37 cellular contexts compared by ENCODE assay signal in the genomic region with DNA sequence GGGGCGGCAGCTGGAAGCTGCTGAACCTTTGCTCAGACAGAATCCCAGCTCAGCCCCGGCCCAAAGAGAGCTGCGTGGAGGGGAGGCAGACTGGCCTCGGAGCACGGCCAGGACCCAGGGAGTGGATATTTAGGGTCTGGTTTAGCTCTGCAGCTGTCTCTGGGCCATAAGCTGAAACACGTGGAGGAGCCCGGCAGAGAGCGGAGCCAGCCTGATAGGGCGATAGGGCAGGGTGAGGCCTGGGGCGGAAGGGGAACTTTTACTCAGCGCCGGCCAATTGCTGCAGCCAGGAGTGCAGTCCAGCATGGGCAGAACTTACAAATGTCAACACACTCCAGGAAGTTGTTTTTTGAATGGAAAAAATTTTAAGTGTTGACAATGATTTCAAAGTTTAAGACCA. TPM values are rescaled to one million over a fixed set of nuclear protein-coding genes. Genes with fewer than 3 reads are reported as not detected.
"Had no signal": no experiment of that assay in that cellular context is flagged by ENCODE, and none has a peak within 500 bp of the region (broad histone marks: within the 10 kb centered on the region; RNA-seq: fewer than 3 reads in every experiment).

No MANE protein-coding gene starts in this region.

- H3K27me3 ChIP-seq: ascending aorta, cardiac muscle cell had no signal

- H3K4me1 Mint-ChIP-seq: activated B cell treated with CpG ODN at 0.5 μM for 24 hours; activated naive CD4-positive, alpha-beta T cell treated with anti-CD3 and anti-CD28 coated beads, Interleukin-2, amount 10 ng/mL, durations not matched to agents 7 days and 5 days; activated T-helper 17 cell treated with anti-CD3 and anti-CD28 coated beads, Interleukin-2, amount 50 U/mL, for 72 hours; central memory CD8-positive, alpha-beta T cell had no signal

- H3K4me3 Mint-ChIP-seq: activated B cell treated with CpG ODN at 0.5 μM for 24 hours; activated CD8-positive, alpha-beta T cell treated with anti-CD3 and anti-CD28 coated beads for 36 hours; activated naive CD4-positive, alpha-beta T cell treated with anti-CD3 and anti-CD28 coated beads, Interleukin-2, amount 10 ng/mL, durations not matched to agents 7 days and 5 days; activated naive CD8-positive, alpha-beta T cell treated with anti-CD3 and anti-CD28 coated beads, Interleukin-2, amount 10 ng/mL, durations not matched to agents 7 days and 5 days; activated T-cell treated with anti-CD3 and anti-CD28 coated beads, Interleukin-2, amount 50 U/mL, for 4 hours; activated T-helper 17 cell treated with anti-CD3 and anti-CD28 coated beads, Interleukin-2, amount 50 U/mL, for 72 hours; central memory CD8-positive, alpha-beta T cell; dendritic cell treated with granulocyte-macrophage colony-stimulating factor and Interleukin-4, amounts not matched to agents 40 ng/mL and 50 ng/mL, for 4 days; effector memory CD8-positive, alpha-beta T cell; T-helper 17 cell; T-helper 2 cell treated with Interferon-gamma antibody and Interleukin-4, amounts not matched to agents 5 μg/mL and 100 μg/mL, for 36 hours had no signal

- DNase-seq: activated B cell treated with CpG ODN at 0.5 μM for 24 hours; activated CD4-positive, alpha-beta T cell treated with anti-CD3 and anti-CD28 coated beads for 48 hours; activated CD4-positive, alpha-beta T cell treated with anti-CD3 and anti-CD28 coated beads, Interleukin-2, amount 50 U/mL, for 1 hour; activated CD4-positive, alpha-beta T cell treated with anti-CD3 and anti-CD28 coated beads, Interleukin-2, amount 50 U/mL, for 48 hours; activated CD8-positive, alpha-beta memory T cell treated with anti-CD3 and anti-CD28 coated beads for 24 hours; activated CD8-positive, alpha-beta T cell treated with anti-CD3 and anti-CD28 coated beads for 36 hours; activated effector memory CD4-positive, alpha-beta T cell treated with Interleukin-2 at 50 U/mL for 16 hours; activated gamma-delta T cell treated with Interleukin-2 at 50 U/mL for 16 hours; activated naive CD4-positive, alpha-beta T cell treated with anti-CD3 and anti-CD28 coated beads, Interleukin-2, amount 10 ng/mL, durations not matched to agents 7 days and 5 days; activated naive CD8-positive, alpha-beta T cell treated with anti-CD3 and anti-CD28 coated beads, Interleukin-2, amount 10 ng/mL, durations not matched to agents 7 days and 5 days; activated T-cell treated with anti-CD3 and anti-CD28 coated beads, Interleukin-2, amount 50 U/mL, for 4 hours; dorsolateral prefrontal cortex; effector CD4-positive, alpha-beta T cell; effector memory CD8-positive, alpha-beta T cell; esophagus squamous epithelium; foreskin melanocyte; T-helper 1 cell; T-helper 17 cell; T1000; WERI-Rb-1 had no signal

- H3K36me3 Mint-ChIP-seq: activated naive CD4-positive, alpha-beta T cell treated with anti-CD3 and anti-CD28 coated beads, Interleukin-2, amount 10 ng/mL, durations not matched to agents 7 days and 5 days; activated naive CD4-positive, alpha-beta T cell treated with anti-CD3 and anti-CD28 coated beads, Interleukin-2, amount 50 U/mL, for 72 hours; activated naive CD8-positive, alpha-beta T cell treated with anti-CD3 and anti-CD28 coated beads, Interleukin-2, amount 10 ng/mL, durations not matched to agents 7 days and 5 days had no signal

- H3K27ac ChIP-seq: ascending aorta, breast epithelium, cardiac muscle cell, coronary artery, dorsolateral prefrontal cortex, epithelial cell of prostate, esophagus squamous epithelium, gastroesophageal sphincter, WERI-Rb-1 had no signal

- H3K4me1 ChIP-seq: ascending aorta, breast epithelium, esophagus squamous epithelium, gastroesophageal sphincter had no signal

- H3K36me3 ChIP-seq: ascending aorta, breast epithelium, cardiac muscle cell, esophagus squamous epithelium, gastroesophageal sphincter, WERI-Rb-1 had no signal

- H3K9me3 Mint-ChIP-seq: central memory CD8-positive, alpha-beta T cell; dendritic cell treated with granulocyte-macrophage colony-stimulating factor and Interleukin-4, amounts not matched to agents 40 ng/mL and 50 ng/mL, for 4 days; effector memory CD8-positive, alpha-beta T cell had no signal

- ATAC-seq: activated CD4-positive, CD25-positive, alpha-beta regulatory T cell treated with anti-CD3 and anti-CD28 coated beads, Interleukin-2, amount 50 U/mL, for 24 hours; activated CD8-positive, alpha-beta T cell treated with anti-CD3 and anti-CD28 coated beads for 36 hours; activated naive CD4-positive, alpha-beta T cell treated with anti-CD3 and anti-CD28 coated beads, Interleukin-2, amount 50 U/mL, for 72 hours; activated T-cell treated with anti-CD3 and anti-CD28 coated beads, Interleukin-2, amount 50 U/mL, for 4 hours; activated T-helper 17 cell treated with anti-CD3 and anti-CD28 coated beads, Interleukin-2, amount 50 U/mL, for 72 hours; effector memory CD8-positive, alpha-beta T cell; gastroesophageal sphincter; T-helper 17 cell had no signal

- H3K4me3 ChIP-seq: ascending aorta, breast epithelium, cardiac muscle cell, coronary artery, dorsolateral prefrontal cortex, esophagus squamous epithelium, gastroesophageal sphincter had no signal

- H3K27ac Mint-ChIP-seq: activated B cell treated with CpG ODN at 0.5 μM for 24 hours; activated CD8-positive, alpha-beta T cell treated with anti-CD3 and anti-CD28 coated beads for 36 hours; activated naive CD4-positive, alpha-beta T cell treated with anti-CD3 and anti-CD28 coated beads, Interleukin-2, amount 10 ng/mL, durations not matched to agents 7 days and 5 days; activated naive CD4-positive, alpha-beta T cell treated with anti-CD3 and anti-CD28 coated beads, Interleukin-2, amount 50 U/mL, for 72 hours; activated naive CD8-positive, alpha-beta T cell treated with anti-CD3 and anti-CD28 coated beads, Interleukin-2, amount 10 ng/mL, durations not matched to agents 7 days and 5 days; activated T-helper 17 cell treated with anti-CD3 and anti-CD28 coated beads, Interleukin-2, amount 50 U/mL, for 72 hours; dendritic cell treated with granulocyte-macrophage colony-stimulating factor and Interleukin-4, amounts not matched to agents 40 ng/mL and 50 ng/mL, for 4 days; effector memory CD8-positive, alpha-beta T cell; T-helper 17 cell; T-helper 2 cell treated with Interferon-gamma antibody and Interleukin-4, amounts not matched to agents 5 μg/mL and 100 μg/mL, for 36 hours had no signal

RNA-seq across cellular contexts. Expression of gene BARHL1, which starts 50.2 kb away (rescaled TPM):
- total RNA-seq: activated B cell treated with CpG ODN at 0.5 μM for 24 hours; activated CD8-positive, alpha-beta T cell treated with anti-CD3 and anti-CD28 coated beads for 36 hours; activated naive CD4-positive, alpha-beta T cell treated with anti-CD3 and anti-CD28 coated beads, Interleukin-2, amount 50 U/mL, for 72 hours; activated naive CD8-positive, alpha-beta T cell treated with anti-CD3 and anti-CD28 coated beads, Interleukin-2, amount 10 ng/mL, durations not matched to agents 7 days and 5 days; activated T-cell treated with anti-CD3 and anti-CD28 coated beads, Interleukin-2, amount 50 U/mL, for 4 hours; activated T-helper 17 cell treated with anti-CD3 and anti-CD28 coated beads, Interleukin-2, amount 50 U/mL, for 72 hours; ascending aorta; breast epithelium; cardiac muscle cell; dorsolateral prefrontal cortex; endothelial cell of umbilical vein; esophagus squamous epithelium; fibroblast of lung; fibroblast of villous mesenchyme; gastroesophageal sphincter; glomerular endothelial cell; T-helper 17 cell had no signal
- polyA plus RNA-seq: cardiac muscle cell, endothelial cell of umbilical vein, esophagus, fibroblast of lung had no signal
